ENCODE assay signal across 39 cellular contexts in the genomic region with DNA sequence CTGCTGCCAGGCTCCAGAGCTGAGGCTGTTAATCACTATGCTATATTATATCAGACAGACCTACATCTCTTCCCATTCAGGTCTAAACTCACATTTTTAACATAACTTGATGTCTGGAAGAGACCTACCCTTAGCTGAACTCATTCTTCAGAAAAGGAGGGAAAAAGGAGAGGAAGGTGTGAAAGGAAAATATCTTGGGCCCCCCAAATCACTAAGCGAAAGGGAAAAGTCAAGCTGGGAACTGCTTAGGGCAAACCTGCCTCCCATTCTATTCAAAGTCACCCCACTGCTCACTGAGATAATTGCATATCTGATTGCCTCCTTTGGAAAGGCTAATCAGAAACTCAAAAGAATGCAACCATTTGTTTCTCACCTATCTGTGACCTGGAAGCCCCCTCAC.
"Had no signal": no experiment of that assay in that cellular context is flagged by ENCODE, and none has a peak within 500 bp of the region (broad histone marks: within the 10 kb centered on the region; RNA-seq: fewer than 3 reads in every experiment).

No MANE protein-coding gene starts in this region.

- H3K27ac ChIP-seq: adrenal gland, ascending aorta, body of pancreas, brain microvascular endothelial cell, breast epithelium, cardiac muscle cell had no signal

- ATAC-seq: activated naive CD4-positive, alpha-beta T cell treated with anti-CD3 and anti-CD28 coated beads, Interleukin-2, amount 50 U/mL, for 72 hours; activated naive CD8-positive, alpha-beta T cell treated with anti-CD3 and anti-CD28 coated beads, Interleukin-2, amount 50 U/mL, for 24 hours; activated T-cell treated with anti-CD3 and anti-CD28 coated beads, Interleukin-2, amount 50 U/mL, for 4 hours; activated T-cell treated with anti-CD3 and anti-CD28 coated beads, Interleukin-2, amount 50 U/mL, for 72 hours; activated T-helper 17 cell treated with anti-CD3 and anti-CD28 coated beads, Interleukin-2, amount 50 U/mL, for 72 hours; body of pancreas had no signal

- H3K27ac Mint-ChIP-seq: activated naive CD4-positive, alpha-beta T cell treated with anti-CD3 and anti-CD28 coated beads for 36 hours; activated naive CD4-positive, alpha-beta T cell treated with anti-CD3 and anti-CD28 coated beads, Interleukin-2, amount 10 ng/mL, durations not matched to agents 7 days and 5 days; activated naive CD4-positive, alpha-beta T cell treated with anti-CD3 and anti-CD28 coated beads, Interleukin-2, amount 50 U/mL, for 24 hours; activated naive CD4-positive, alpha-beta T cell treated with anti-CD3 and anti-CD28 coated beads, Interleukin-2, amount 50 U/mL, for 72 hours; activated naive CD8-positive, alpha-beta T cell; activated naive CD8-positive, alpha-beta T cell treated with anti-CD3 and anti-CD28 coated beads for 36 hours; activated naive CD8-positive, alpha-beta T cell treated with anti-CD3 and anti-CD28 coated beads, Interleukin-2, amount 10 ng/mL, durations not matched to agents 7 days and 5 days; activated naive CD8-positive, alpha-beta T cell treated with anti-CD3 and anti-CD28 coated beads, Interleukin-2, amount 50 U/mL, for 24 hours; activated T-cell treated with anti-CD3 and anti-CD28 coated beads, Interleukin-2, amount 50 U/mL, for 24 hours; activated T-cell treated with anti-CD3 and anti-CD28 coated beads, Interleukin-2, amount 50 U/mL, for 72 hours; activated T-helper 1 cell treated with anti-CD3 and anti-CD28 coated beads, Interleukin-12 subunit alpha, Interleukin-12 subunit beta, Interleukin-2, Interleukin-4 antibody, amounts not matched to agents 30 ng/mL and 10 ng/mL and 1 ng/mL, durations not matched to agents 14 hours and 24 hours and 36 hours; activated T-helper 17 cell treated with anti-CD3 and anti-CD28 coated beads, Interleukin-2, amount 50 U/mL, for 72 hours; activated T-helper 2 cell treated with anti-CD3 and anti-CD28 coated beads, Interferon-gamma antibody, Interleukin-2, Interleukin-4, amounts not matched to agents 10 μg/mL and 5 μg/mL and 100 μg/mL, durations not matched to agents 14 hours and 24 hours and 36 hours; brain had no signal

- H3K9me3 Mint-ChIP-seq: activated naive CD8-positive, alpha-beta T cell treated with anti-CD3 and anti-CD28 coated beads, Interleukin-2, amount 10 ng/mL, durations not matched to agents 7 days and 5 days; activated T-helper 1 cell treated with anti-CD3 and anti-CD28 coated beads, Interleukin-12 subunit alpha, Interleukin-12 subunit beta, Interleukin-2, Interleukin-4 antibody, amounts not matched to agents 30 ng/mL and 10 ng/mL and 1 ng/mL, durations not matched to agents 14 hours and 24 hours and 36 hours; brain had no signal

- FAIRE-seq: astrocyte, bronchial epithelial cell had no signal

- H3K4me1 ChIP-seq: adrenal gland, ascending aorta, body of pancreas, breast epithelium had no signal

- DNase-seq: activated effector memory CD4-positive, alpha-beta T cell treated with anti-CD3 and anti-CD28 coated beads, Interleukin-2, amount 50 U/mL, for 16 hours; activated effector memory CD4-positive, alpha-beta T cell treated with Interleukin-2 at 50 U/mL for 16 hours; activated gamma-delta T cell; activated gamma-delta T cell treated with Interleukin-2 at 50 U/mL for 16 hours; activated naive CD4-positive, alpha-beta T cell; activated naive CD4-positive, alpha-beta T cell treated with anti-CD3 and anti-CD28 coated beads for 36 hours; activated naive CD4-positive, alpha-beta T cell treated with anti-CD3 and anti-CD28 coated beads, Interleukin-2, amount 10 ng/mL, durations not matched to agents 7 days and 5 days; activated naive CD4-positive, alpha-beta T cell treated with anti-CD3 and anti-CD28 coated beads, Interleukin-2, amount 50 U/mL, for 16 hours; activated naive CD4-positive, alpha-beta T cell treated with Interleukin-2 at 50 U/mL for 16 hours; activated naive CD8-positive, alpha-beta T cell treated with anti-CD3 and anti-CD28 coated beads for 36 hours; activated naive CD8-positive, alpha-beta T cell treated with anti-CD3 and anti-CD28 coated beads, Interleukin-2, amount 10 ng/mL, durations not matched to agents 7 days and 5 days; activated naive CD8-positive, alpha-beta T cell treated with anti-CD3 and anti-CD28 coated beads, Interleukin-2, amount 50 U/mL, for 24 hours; activated T-cell treated with anti-CD3 and anti-CD28 coated beads, Interleukin-2, amount 50 U/mL, for 24 hours; activated T-cell treated with anti-CD3 and anti-CD28 coated beads, Interleukin-2, amount 50 U/mL, for 4 hours; activated T-cell treated with anti-CD3 and anti-CD28 coated beads, Interleukin-2, amount 50 U/mL, for 48 hours; activated T-cell treated with anti-CD3 and anti-CD28 coated beads, Interleukin-2, amount 50 U/mL, for 72 hours; adrenal gland; amniotic stem cell; amygdala; anterior cingulate cortex; aorta; body of pancreas; brain microvascular endothelial cell; caudate nucleus; central memory CD4-positive, alpha-beta T cell; cerebellar nuclear complex had no signal

- H3K4me3 ChIP-seq: adrenal gland, ascending aorta, body of pancreas, breast epithelium, cardiac muscle cell had no signal

- H3K36me3 ChIP-seq: adrenal gland, ascending aorta, brain microvascular endothelial cell, breast epithelium, cardiac muscle cell had no signal

- H3K4me3 Mint-ChIP-seq: activated naive CD4-positive, alpha-beta T cell treated with anti-CD3 and anti-CD28 coated beads for 36 hours; activated naive CD4-positive, alpha-beta T cell treated with anti-CD3 and anti-CD28 coated beads, Interleukin-2, amount 10 ng/mL, durations not matched to agents 7 days and 5 days; activated naive CD4-positive, alpha-beta T cell treated with anti-CD3 and anti-CD28 coated beads, Interleukin-2, amount 50 U/mL, for 24 hours; activated naive CD8-positive, alpha-beta T cell; activated naive CD8-positive, alpha-beta T cell treated with anti-CD3 and anti-CD28 coated beads for 36 hours; activated naive CD8-positive, alpha-beta T cell treated with anti-CD3 and anti-CD28 coated beads, Interleukin-2, amount 10 ng/mL, durations not matched to agents 7 days and 5 days; activated naive CD8-positive, alpha-beta T cell treated with anti-CD3 and anti-CD28 coated beads, Interleukin-2, amount 50 U/mL, for 24 hours; activated T-cell treated with anti-CD3 and anti-CD28 coated beads, Interleukin-2, amount 50 U/mL, for 24 hours; activated T-cell treated with anti-CD3 and anti-CD28 coated beads, Interleukin-2, amount 50 U/mL, for 4 hours; activated T-cell treated with anti-CD3 and anti-CD28 coated beads, Interleukin-2, amount 50 U/mL, for 72 hours; activated T-helper 1 cell treated with anti-CD3 and anti-CD28 coated beads, Interleukin-12 subunit alpha, Interleukin-12 subunit beta, Interleukin-2, Interleukin-4 antibody, amounts not matched to agents 30 ng/mL and 10 ng/mL and 1 ng/mL, durations not matched to agents 14 hours and 24 hours and 36 hours; activated T-helper 17 cell treated with anti-CD3 and anti-CD28 coated beads, Interleukin-2, amount 50 U/mL, for 72 hours; brain; central memory CD8-positive, alpha-beta T cell had no signal

- H3K9me3 ChIP-seq: adrenal gland, ascending aorta, body of pancreas, breast epithelium had no signal

- H3K36me3 Mint-ChIP-seq: activated naive CD4-positive, alpha-beta T cell treated with anti-CD3 and anti-CD28 coated beads, Interleukin-2, amount 10 ng/mL, durations not matched to agents 7 days and 5 days; activated naive CD4-positive, alpha-beta T cell treated with anti-CD3 and anti-CD28 coated beads, Interleukin-2, amount 50 U/mL, for 24 hours; activated naive CD8-positive, alpha-beta T cell; activated naive CD8-positive, alpha-beta T cell treated with anti-CD3 and anti-CD28 coated beads for 36 hours; activated naive CD8-positive, alpha-beta T cell treated with anti-CD3 and anti-CD28 coated beads, Interleukin-2, amount 10 ng/mL, durations not matched to agents 7 days and 5 days had no signal

- H3K27me3 ChIP-seq: adrenal gland, ascending aorta, body of pancreas, brain microvascular endothelial cell, breast epithelium, cardiac muscle cell had no signal

- H3K4me1 Mint-ChIP-seq: activated naive CD4-positive, alpha-beta T cell treated with anti-CD3 and anti-CD28 coated beads, Interleukin-2, amount 10 ng/mL, durations not matched to agents 7 days and 5 days; activated naive CD4-positive, alpha-beta T cell treated with anti-CD3 and anti-CD28 coated beads, Interleukin-2, amount 50 U/mL, for 24 hours; activated naive CD8-positive, alpha-beta T cell treated with anti-CD3 and anti-CD28 coated beads for 36 hours; activated naive CD8-positive, alpha-beta T cell treated with anti-CD3 and anti-CD28 coated beads, Interleukin-2, amount 10 ng/mL, durations not matched to agents 7 days and 5 days; activated naive CD8-positive, alpha-beta T cell treated with anti-CD3 and anti-CD28 coated beads, Interleukin-2, amount 50 U/mL, for 24 hours; activated T-helper 17 cell treated with anti-CD3 and anti-CD28 coated beads, Interleukin-2, amount 50 U/mL, for 72 hours; brain; central memory CD8-positive, alpha-beta T cell had no signal

- H3K27me3 Mint-ChIP-seq: activated naive CD4-positive, alpha-beta T cell treated with anti-CD3 and anti-CD28 coated beads, Interleukin-2, amount 10 ng/mL, durations not matched to agents 7 days and 5 days; activated naive CD8-positive, alpha-beta T cell; activated naive CD8-positive, alpha-beta T cell treated with anti-CD3 and anti-CD28 coated beads for 36 hours; activated naive CD8-positive, alpha-beta T cell treated with anti-CD3 and anti-CD28 coated beads, Interleukin-2, amount 10 ng/mL, durations not matched to agents 7 days and 5 days; activated naive CD8-positive, alpha-beta T cell treated with anti-CD3 and anti-CD28 coated beads, Interleukin-2, amount 50 U/mL, for 24 hours; activated T-helper 17 cell treated with anti-CD3 and anti-CD28 coated beads, Interleukin-2, amount 50 U/mL, for 72 hours; brain; central memory CD8-positive, alpha-beta T cell had no signal
